ENCODE assay signal across 2 cellular contexts in genomic region chr4:99668472-99668871, GRCh38.
TF ChIP-seq lines count a peak whose summit lies in the region.

No MANE protein-coding gene starts in this region.

TF ChIP-seq in liver, 16 proteins besides CTCF, POLR2A, EP300 and RAD21 (continued from another document):
- no peak for TF ChIP-seq JUND (IDR thresholded peaks at IDR 0.05)
- no peak for TF ChIP-seq YY1 (IDR thresholded peaks at IDR 0.05)
- TF ChIP-seq NR2F2 (IDR thresholded peaks at IDR 0.05): peak; percentile 20
- TF ChIP-seq TAF1 (conservative IDR thresholded peaks at IDR 0.05): no peak
- TF ChIP-seq SP1 (IDR thresholded peaks at IDR 0.05): no peak
- TF ChIP-seq HNF4G (IDR thresholded peaks at IDR 0.05): no peak
- no peak for TF ChIP-seq HNF4A (conservative IDR thresholded peaks at IDR 0.05)
- TF ChIP-seq REST (IDR thresholded peaks at IDR 0.05): no peak

TF ChIP-seq in HepG2, 621 proteins besides CTCF, POLR2A, EP300 and RAD21:
- TF ChIP-seq NCOA1 (CRISPR knock-in tag; IDR thresholded peaks at IDR 0.05): no peak
- no peak for TF ChIP-seq PPARG (CRISPR knock-in tag; conservative IDR thresholded peaks at IDR 0.05)
- TF ChIP-seq ZNF891 (CRISPR knock-in tag; IDR thresholded peaks at IDR 0.05): no peak
- no peak for TF ChIP-seq REPIN1 (CRISPR knock-in tag; IDR thresholded peaks at IDR 0.05; ENCODE audit: borderline replicate concordance, low read depth)
- TF ChIP-seq ZNF740 (CRISPR knock-in tag; IDR thresholded peaks at IDR 0.05): no peak
- TF ChIP-seq MTF1 (CRISPR knock-in tag; IDR thresholded peaks at IDR 0.05): no peak
- TF ChIP-seq GTF3A (CRISPR knock-in tag; conservative IDR thresholded peaks at IDR 0.05): no peak
- TF ChIP-seq PAF1 (CRISPR knock-in tag; IDR thresholded peaks at IDR 0.05): no peak
- TF ChIP-seq ZNF468 (CRISPR knock-in tag; IDR thresholded peaks at IDR 0.05): no peak
- TF ChIP-seq ZEB1 (IDR thresholded peaks at IDR 0.05; ENCODE audit: insufficient replicate concordance, low read depth): no peak
- TF ChIP-seq ZNF816 (CRISPR knock-in tag; IDR thresholded peaks at IDR 0.05; ENCODE audit: borderline replicate concordance): no peak
- no peak for TF ChIP-seq YEATS4 (CRISPR knock-in tag; IDR thresholded peaks at IDR 0.05; ENCODE audit: borderline replicate concordance)
TF ChIP-seq in HepG2: peak in this region for 0.
